28 cellular contexts compared by ENCODE assay signal in genomic region chr3:132382688-132383194, GRCh38.
"Had no signal": no experiment of that assay in that cellular context is flagged by ENCODE, and none has a peak within 500 bp of the region (broad histone marks: within the 10 kb centered on the region; RNA-seq: fewer than 3 reads in every experiment).

No MANE protein-coding gene starts in this region.

- DNase-seq: activated CD4-positive, alpha-beta memory T cell treated with anti-CD3 and anti-CD28 coated beads for 36 hours; activated CD4-positive, alpha-beta T cell treated with anti-CD3 and anti-CD28 coated beads, Interleukin-2, amount 10 ng/mL, durations not matched to agents 24 days and 14 days; activated CD4-positive, CD25-positive, alpha-beta regulatory T cell treated with anti-CD3 and anti-CD28 coated beads, Interleukin-2, amount 50 U/mL, for 72 hours; activated CD8-positive, alpha-beta memory T cell treated with anti-CD3 and anti-CD28 coated beads, Interleukin-2, amount 50 U/mL, for 4 hours; activated gamma-delta T cell treated with Interleukin-2 at 50 U/mL for 16 hours; activated naive CD4-positive, alpha-beta T cell treated with anti-CD3 and anti-CD28 coated beads, Interleukin-2, amount 50 U/mL, for 16 hours; activated T-cell treated with anti-CD3 and anti-CD28 coated beads, Interleukin-2, amount 50 U/mL, for 1 hour; amniotic stem cell; brain microvascular endothelial cell; central memory CD4-positive, alpha-beta T cell; foreskin melanocyte; heart right ventricle; lower lobe of right lung; mesenchymal stem cell; natural killer cell; posterior cingulate gyrus; right cardiac atrium; stimulated activated CD4-positive, alpha-beta T cell treated with anti-CD3 and anti-CD28 coated beads, Interleukin-2, amount 100 ng/mL, for 48 hours; stimulated activated naive CD8-positive, alpha-beta T cell treated with anti-CD3 and anti-CD28 coated beads, Interleukin-15, Interleukin-2, amounts not matched to agents 100 U/mL and 50 U/mL, for 24 hours; T-helper 17 cell; T1000; testis; transverse colon; WERI-Rb-1 had no signal

- H3K36me3 Mint-ChIP-seq: activated CD4-positive, alpha-beta memory T cell treated with anti-CD3 and anti-CD28 coated beads for 36 hours; natural killer cell had no signal

- H3K4me3 Mint-ChIP-seq: activated CD4-positive, alpha-beta memory T cell treated with anti-CD3 and anti-CD28 coated beads for 36 hours; activated CD4-positive, alpha-beta T cell treated with anti-CD3 and anti-CD28 coated beads, Interleukin-2, amount 10 ng/mL, durations not matched to agents 24 days and 14 days; natural killer cell; T-helper 17 cell had no signal

- H3K4me3 ChIP-seq: esophagus muscularis mucosa, heart right ventricle, left lung, lower lobe of right lung, testis, transverse colon had no signal

- H3K9me3 ChIP-seq: esophagus muscularis mucosa, heart right ventricle, left lung, lower lobe of right lung, testis, transverse colon had no signal

- ATAC-seq: heart right ventricle; left lung; lower lobe of right lung; natural killer cell; right cardiac atrium; stimulated activated naive CD8-positive, alpha-beta T cell treated with anti-CD3 and anti-CD28 coated beads, Interleukin-15, Interleukin-2, amounts not matched to agents 100 U/mL and 50 U/mL, for 24 hours; T-helper 17 cell had no signal

- H3K27me3 ChIP-seq: brain microvascular endothelial cell, left lung, testis, transverse colon had no signal

- H3K9me3 Mint-ChIP-seq: activated CD4-positive, alpha-beta memory T cell treated with anti-CD3 and anti-CD28 coated beads for 36 hours; activated CD4-positive, alpha-beta T cell treated with anti-CD3 and anti-CD28 coated beads, Interleukin-2, amount 10 ng/mL, durations not matched to agents 24 days and 14 days; natural killer cell had no signal

- H3K36me3 ChIP-seq: brain microvascular endothelial cell, esophagus muscularis mucosa, heart right ventricle, left lung, lower lobe of right lung, transverse colon, WERI-Rb-1 had no signal

- H3K4me1 ChIP-seq: esophagus muscularis mucosa, heart right ventricle, left lung, lower lobe of right lung, testis, transverse colon had no signal

- H3K27ac ChIP-seq: brain microvascular endothelial cell, esophagus muscularis mucosa, heart right ventricle, left lung, lower lobe of right lung, testis, transverse colon, WERI-Rb-1 had no signal

- FAIRE-seq: astrocyte, islet of Langerhans had no signal

- H3K4me1 Mint-ChIP-seq: activated CD4-positive, alpha-beta T cell treated with anti-CD3 and anti-CD28 coated beads, Interleukin-2, amount 10 ng/mL, durations not matched to agents 24 days and 14 days; natural killer cell had no signal

- H3K27ac Mint-ChIP-seq: activated CD4-positive, alpha-beta memory T cell treated with anti-CD3 and anti-CD28 coated beads for 36 hours; activated CD4-positive, alpha-beta T cell treated with anti-CD3 and anti-CD28 coated beads, Interleukin-2, amount 10 ng/mL, durations not matched to agents 24 days and 14 days; natural killer cell; T-helper 17 cell had no signal
